Comparison of ENCODE assay signal across 1 cellular context in genomic region chr1:180098242-180098995, GRCh38.
TF ChIP-seq lines count a peak whose summit lies in the region.

No MANE protein-coding gene starts in this region.

TF ChIP-seq in HepG2, 621 proteins besides CTCF, POLR2A, EP300 and RAD21 (continued from another document):
- TF ChIP-seq ZNF710 (CRISPR knock-in tag; IDR thresholded peaks at IDR 0.05; ENCODE audit: borderline replicate concordance) (no peak), ARNT (IDR thresholded peaks at IDR 0.05) (no peak), FIP1L1 (IDR thresholded peaks at IDR 0.05; ENCODE audit: borderline replicate concordance, insufficient read depth, low read depth, low read length) (no peak), ZNF713 (CRISPR knock-in tag; IDR thresholded peaks at IDR 0.05) (no peak), ZNF569 (CRISPR knock-in tag; IDR thresholded peaks at IDR 0.05; ENCODE audit: borderline replicate concordance) (no peak)
